ENCODE assay signal across 17 cellular contexts in the genomic region with DNA sequence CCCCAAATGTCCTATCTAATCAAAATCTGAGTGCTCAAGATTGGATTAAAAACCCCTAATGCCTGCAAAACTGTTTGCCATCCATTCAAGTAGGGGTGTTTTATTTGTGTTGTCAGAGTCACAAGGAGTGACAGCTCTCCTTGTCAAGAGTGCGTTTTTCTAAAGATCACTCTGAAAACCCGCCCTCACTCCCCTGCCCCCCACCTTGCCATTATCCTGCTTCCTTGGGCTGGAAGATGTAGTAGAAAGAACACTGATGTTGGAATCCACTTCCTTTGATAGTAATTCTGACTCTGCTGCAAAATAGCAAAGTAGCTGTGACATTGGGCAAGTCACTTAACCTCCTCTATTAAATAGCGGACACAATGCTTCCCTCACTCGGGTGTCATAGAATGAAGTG.
"Had no signal": no experiment of that assay in that cellular context is flagged by ENCODE, and none has a peak within 500 bp of the region (broad histone marks: within the 10 kb centered on the region; RNA-seq: fewer than 3 reads in every experiment).

No MANE protein-coding gene starts in this region.

- H3K4me3 ChIP-seq: SJSA1, SK-N-MC had no signal

- H3K27ac ChIP-seq: SJSA1, SK-N-MC had no signal

- H3K9me3 ChIP-seq: SJSA1 had no signal

- H3K36me3 ChIP-seq: SJSA1 had no signal

- H3K4me1 ChIP-seq: SJSA1 had no signal

- DNase-seq: KBM-7, MV-4-11, NCI-H1048, NCI-H1105, NCI-H1436 treated with DMSO at 0.1 percent for 48 hours, NCI-H1694, NCI-H2029, NCI-H2081 treated with DMSO at 0.1 percent for 48 hours, NCI-H446 treated with DMSO at 0.1 percent for 48 hours, NCI-H510A treated with DMSO at 0.1 percent for 48 hours, NCI-H526, Right ventricle myocardium superior, RPMI8226, SIG-M5, SW 1271 had no signal
